ENCODE assay signal across 8 cellular contexts in the genomic region with DNA sequence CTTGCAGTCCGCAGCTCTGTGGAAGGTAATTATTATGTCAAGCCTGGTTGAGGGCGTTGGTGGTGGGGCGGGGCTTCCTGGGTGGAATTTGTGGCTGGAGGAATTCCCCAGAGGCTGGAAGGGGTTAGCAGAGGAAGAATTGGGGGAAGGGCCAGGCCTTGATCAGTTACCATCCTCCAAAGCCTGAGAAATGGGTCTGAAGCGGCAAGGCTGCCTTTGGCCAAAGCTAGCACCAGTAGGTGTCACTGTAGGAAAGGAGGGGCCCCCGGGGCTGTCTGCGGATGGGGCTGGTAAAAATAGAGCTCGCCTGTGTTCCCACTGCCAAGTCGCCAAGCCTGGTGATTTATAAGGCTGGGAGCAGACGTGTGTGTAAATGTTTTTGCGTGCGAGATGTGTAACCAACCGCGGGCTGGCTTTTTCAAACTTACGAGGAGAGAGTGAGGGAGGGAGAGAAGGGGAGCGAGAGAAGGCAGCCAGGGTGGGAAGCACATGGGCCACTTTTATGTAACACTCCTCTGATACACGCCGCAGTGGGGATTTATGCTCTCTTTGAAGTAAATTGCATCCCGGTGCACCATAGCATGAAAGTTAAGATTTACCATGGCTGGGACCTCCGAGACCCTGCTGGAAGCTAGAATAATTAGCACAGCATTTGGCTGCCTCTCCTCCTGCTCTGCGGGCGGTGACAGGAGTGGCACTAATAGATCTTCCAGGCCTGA.
DNase-seq lines count a peak whose midpoint lies in the region; ATAC-seq, FAIRE-seq and TF ChIP-seq lines count a peak whose summit lies in the region.

No MANE protein-coding gene starts in this region.

- H3K9ac ChIP-seq in astrocyte (ENCODE audit: low read length), result peak overlapping the region; percentile 48

- H3K79me2 ChIP-seq in astrocyte (ENCODE audit: insufficient read depth, low read length), result no peaks in the 10 kb centered on the region

- 5 to 16% methylated on average over 21 of the region's 21 CpGs for whole genome bisulfite sequencing in sigmoid colon, 2 donors

- H3K4me3 Mint-ChIP-seq in T-helper 17 cell (peak overlapping the region; percentile 50), astrocyte (ENCODE audit: unreplicated experiment) (peak overlapping the region; percentile 40)

- peak; percentile 40 for TF ChIP-seq CTCF in astrocyte (IDR thresholded peaks at IDR 0.05; ENCODE audit: insufficient read depth, low read depth, low read length)
- TF ChIP-seq CTCF in sigmoid colon (IDR thresholded peaks at IDR 0.05), result peak in 3 of 4 experiments; percentile 4 to 51 (median 21)

- ATAC-seq in T-helper 17 cell, result peak; percentile 72
- ATAC-seq in GM21360 (IDR thresholded peaks at IDR 0.05; ENCODE audit: unreplicated experiment), result no peak

- H3K27ac ChIP-seq in astrocyte (ENCODE audit: low read depth, low read length) (no peak overlapping the region), sigmoid colon (peak overlapping the region in 3 of 4 donors; percentile 63 to 67 (median 65))

- peaks cover 28% of the 10 kb centered on the region for H3K4me1 ChIP-seq in astrocyte (ENCODE audit: insufficient read depth, low read length)
- peaks cover 0 to 37% (median 18%) of the 10 kb centered on the region in 4 donors for H3K4me1 ChIP-seq in sigmoid colon

- peak overlapping the region; percentile 60 for H2AFZ ChIP-seq in astrocyte (ENCODE audit: low read depth, low read length)

- H3K36me3 Mint-ChIP-seq in T-helper 17 cell (ENCODE audit: low read depth), result no peaks in the 10 kb centered on the region
- no peaks in the 10 kb centered on the region for H3K36me3 Mint-ChIP-seq in astrocyte (ENCODE audit: low read depth, unreplicated experiment)

- no peak for TF ChIP-seq POLR2A in sigmoid colon (IDR thresholded peaks at IDR 0.05)

- peaks cover 3% of the 10 kb centered on the region for H3K9me3 Mint-ChIP-seq in astrocyte (ENCODE audit: unreplicated experiment)

- H3K36me3 ChIP-seq in astrocyte (ENCODE audit: insufficient read depth, low read length) (no peaks in the 10 kb centered on the region), sigmoid colon (no peaks in the 10 kb centered on the region)

- peak overlapping the region; percentile 32 for H3K27ac Mint-ChIP-seq in T-helper 17 cell
- H3K27ac Mint-ChIP-seq in astrocyte (ENCODE audit: unreplicated experiment), result peak overlapping the region; percentile 83

- no peaks in the 10 kb centered on the region for H3K27me3 Mint-ChIP-seq in T-helper 17 cell
- H3K27me3 Mint-ChIP-seq in astrocyte (ENCODE audit: low read depth, unreplicated experiment), result peaks cover 2% of the 10 kb centered on the region

- no peak for FAIRE-seq in astrocyte (lab: Jason Lieb, UNC)

- H3K27me3 ChIP-seq in astrocyte (ENCODE audit: insufficient read depth, low read length), result no peaks in the 10 kb centered on the region
- H3K27me3 ChIP-seq in sigmoid colon, result no peaks in the 10 kb centered on the region

- no peak overlapping the region for H3K4me3 ChIP-seq in Jurkat, Clone E6-1 (ENCODE audit: low read length)
- H3K4me3 ChIP-seq in astrocyte (ENCODE audit: insufficient read depth, low read depth, low read length), result no peak overlapping the region
- H3K4me3 ChIP-seq in sigmoid colon, result no peak overlapping the region

- peaks cover 5% of the 10 kb centered on the region for H3K4me1 Mint-ChIP-seq in T-helper 17 cell
- peaks cover 12% of the 10 kb centered on the region for H3K4me1 Mint-ChIP-seq in astrocyte (ENCODE audit: low read depth, unreplicated experiment)

- H4K20me1 ChIP-seq in astrocyte (ENCODE audit: insufficient read depth, low read length), result no peaks in the 10 kb centered on the region

- TF ChIP-seq EP300 in sigmoid colon (IDR thresholded peaks at IDR 0.05), result peak; percentile 17 to 65 (median 37)

- peak overlapping the region; percentile 70 for H3K4me2 ChIP-seq in astrocyte (ENCODE audit: low read length)

- intact Hi-C loops in sigmoid colon (cut with DNase I), result loop anchor here (2.0 to 10.0 kb wide), 9 partner anchors 24 to 926 kb away; a partner anchor contains a TSS

- peak; percentile 75 for DNase-seq in DMS53 (lab: John Stamatoyannopoulos, UW)
- peak; percentile 53 for DNase-seq in Jurkat, Clone E6-1 (ENCODE audit: low read depth, low spot score)
- peak; percentile 16 to 20 (median 17) for DNase-seq in T-helper 17 cell
- DNase-seq in astrocyte (ENCODE audit: low read depth), result peak; percentile 92
- peak in 39 of 51 donors; percentile 0 to 65 (median 18) for DNase-seq in hypothalamus (lab: John Stamatoyannopoulos, UW)
- DNase-seq in sigmoid colon, result peak; percentile 94
- no peak for DNase-seq in NCI-H1048 (lab: John Stamatoyannopoulos, UW)

- H3K9me3 ChIP-seq in T-helper 17 cell (ENCODE audit: control insufficient read depth, low read length, poor library complexity, severe bottlenecking) (no peaks in the 10 kb centered on the region), astrocyte (ENCODE audit: insufficient read depth, low read depth, low read length) (no peaks in the 10 kb centered on the region), sigmoid colon (no peaks in the 10 kb centered on the region)
